Comparison of ENCODE assay signal across 8 cellular contexts in genomic region chr1:155000725-155001437, GRCh38. TPM values are rescaled to one million over a fixed set of nuclear protein-coding genes. Genes with fewer than 3 reads are reported as not detected.
DNase-seq lines count a peak whose midpoint lies in the region; ATAC-seq and TF ChIP-seq lines count a peak whose summit lies in the region.

No MANE protein-coding gene starts in this region.

- H3K27me3 ChIP-seq in RWPE2 (ENCODE audit: insufficient read depth, poor library complexity, severe bottlenecking), result no peaks in the 10 kb centered on the region

- H3K36me3 Mint-ChIP-seq in naive thymus-derived CD8-positive, alpha-beta T cell, result no peaks in the 10 kb centered on the region

- no peaks in the 10 kb centered on the region for H3K9me3 ChIP-seq in RWPE2 (ENCODE audit: severe bottlenecking)

- peaks cover 8% of the 10 kb centered on the region for H3K36me3 ChIP-seq in RWPE2 (ENCODE audit: low read depth)

- POLR2A ChIA-PET in naive thymus-derived CD8-positive, alpha-beta T cell (lab: Charles Lee), result interaction anchor here (0.7 to 4.2 kb wide), 16 partner anchors 8 to 781 kb away, joined by 3 to 29 read pairs (median 5); partner anchors contain the start of genes CKS1B, FLAD1, LENEP and PBXIP1

- H3K27ac ChIP-seq in RWPE2 (ENCODE audit: poor library complexity, severe bottlenecking), result peak overlapping the region; percentile 96

- H3K4me3 ChIP-seq in RWPE2 (ENCODE audit: severe bottlenecking) (peak overlapping the region; percentile 59), fibroblast of mammary gland (ENCODE audit: control insufficient read depth, low read depth, low read length) (peak overlapping the region; percentile 89)

- no peak for TF ChIP-seq CTCF in RWPE2 (IDR thresholded peaks at IDR 0.05; ENCODE audit: poor library complexity, severe bottlenecking)
- TF ChIP-seq CTCF in fibroblast of mammary gland (conservative IDR thresholded peaks at IDR 0.05; ENCODE audit: control insufficient read depth, insufficient read depth, low read depth, low read length), result no peak

- H3K9me3 Mint-ChIP-seq in naive thymus-derived CD8-positive, alpha-beta T cell, result no peaks in the 10 kb centered on the region

- DNase-seq in DMS153 (lab: John Stamatoyannopoulos, UW) (peak; percentile 96), LoVo (ENCODE audit: low spot score) (peak; percentile 91), RWPE2 (ENCODE audit: low spot score) (peak; percentile 80), fibroblast of mammary gland (ENCODE audit: low read depth) (peak; percentile 76)
- peak; percentile 78 for DNase-seq in activated T-helper 9 cell treated with anti-CD3 and anti-CD28 coated beads, Interleukin-2, amount 50 U/mL, for 16 hours (ENCODE audit: low read depth)
- DNase-seq in naive thymus-derived CD8-positive, alpha-beta T cell, result peak; percentile 38 to 79 (median 62)
- DNase-seq in stimulated activated naive CD4-positive, alpha-beta T cell (lab: John Stamatoyannopoulos, UW), result peak; percentile 63 to 82 (median 76)

- peak overlapping the region; percentile 82 to 94 (median 90) for H3K4me3 Mint-ChIP-seq in naive thymus-derived CD8-positive, alpha-beta T cell

- peaks cover 0 to 12% (median 0%) of the 10 kb centered on the region in 5 donors for H3K27me3 Mint-ChIP-seq in naive thymus-derived CD8-positive, alpha-beta T cell

- ATAC-seq in GM21737 (IDR thresholded peaks at IDR 0.05; ENCODE audit: unreplicated experiment), result peak; percentile 41
- ATAC-seq in RWPE2 (ENCODE audit: low read depth), result peak; percentile 55
- ATAC-seq in naive thymus-derived CD8-positive, alpha-beta T cell, result peak; percentile 34 to 41

- peaks cover 20% of the 10 kb centered on the region for H3K4me1 ChIP-seq in RWPE2 (ENCODE audit: insufficient read depth, poor library complexity, severe bottlenecking)

- H3K27ac Mint-ChIP-seq in naive thymus-derived CD8-positive, alpha-beta T cell, result peak overlapping the region; percentile 66 to 94 (median 87)

- peaks cover 25 to 70% (median 50%) of the 10 kb centered on the region in 4 donors for H3K4me1 Mint-ChIP-seq in naive thymus-derived CD8-positive, alpha-beta T cell

RNA-seq across cellular contexts. Expression of gene ZBTB7B, which starts 1.7 kb away (rescaled TPM):
- total RNA-seq in naive thymus-derived CD8-positive, alpha-beta T cell, result 10 to 100 TPM; 12.9 to 13.1 TPM
- under 1 TPM; 0.12 to 0.59 (median 0.46) TPM for polyA plus RNA-seq in naive thymus-derived CD8-positive, alpha-beta T cell

RNA-seq across cellular contexts. Expression of gene LENEP, which starts 7.5 kb away (rescaled TPM):
- under 1 TPM; 0.77 to 0.91 TPM for total RNA-seq in naive thymus-derived CD8-positive, alpha-beta T cell
- polyA plus RNA-seq in naive thymus-derived CD8-positive, alpha-beta T cell, result not detected

RNA-seq across cellular contexts. Expression of gene FLAD1, which starts 17.7 kb away (rescaled TPM):
- total RNA-seq in naive thymus-derived CD8-positive, alpha-beta T cell, result 10 to 100 TPM; 46.6 to 46.8 TPM
- 10 to 100 TPM; 30.9 to 41.8 (median 31.9) TPM for polyA plus RNA-seq in naive thymus-derived CD8-positive, alpha-beta T cell

RNA-seq across cellular contexts. Expression of gene CKS1B, which starts 26.4 kb away (rescaled TPM):
- 10 to 100 TPM; 11.1 to 11.7 TPM for total RNA-seq in naive thymus-derived CD8-positive, alpha-beta T cell
- 10 to 100 TPM; 58.0 to 66.6 (median 63.0) TPM for polyA plus RNA-seq in naive thymus-derived CD8-positive, alpha-beta T cell

RNA-seq across cellular contexts. Expression of gene SHC1, which starts 30.3 kb away (rescaled TPM):
- 10 to 100 TPM; 60.7 to 68.5 TPM for total RNA-seq in naive thymus-derived CD8-positive, alpha-beta T cell
- 10 to 100 TPM; 22.6 to 27.4 (median 24.4) TPM for polyA plus RNA-seq in naive thymus-derived CD8-positive, alpha-beta T cell

Comparison
In these comparisons a context has a peak if more than half of its experiments do, and no peak if none do; other contexts are left out.
1. Peak in every context shown above with its lines: DNase-seq, ATAC-seq, H3K4me3 ChIP-seq and H3K27ac ChIP-seq.